8 cellular contexts compared by ENCODE assay signal in the genomic region with DNA sequence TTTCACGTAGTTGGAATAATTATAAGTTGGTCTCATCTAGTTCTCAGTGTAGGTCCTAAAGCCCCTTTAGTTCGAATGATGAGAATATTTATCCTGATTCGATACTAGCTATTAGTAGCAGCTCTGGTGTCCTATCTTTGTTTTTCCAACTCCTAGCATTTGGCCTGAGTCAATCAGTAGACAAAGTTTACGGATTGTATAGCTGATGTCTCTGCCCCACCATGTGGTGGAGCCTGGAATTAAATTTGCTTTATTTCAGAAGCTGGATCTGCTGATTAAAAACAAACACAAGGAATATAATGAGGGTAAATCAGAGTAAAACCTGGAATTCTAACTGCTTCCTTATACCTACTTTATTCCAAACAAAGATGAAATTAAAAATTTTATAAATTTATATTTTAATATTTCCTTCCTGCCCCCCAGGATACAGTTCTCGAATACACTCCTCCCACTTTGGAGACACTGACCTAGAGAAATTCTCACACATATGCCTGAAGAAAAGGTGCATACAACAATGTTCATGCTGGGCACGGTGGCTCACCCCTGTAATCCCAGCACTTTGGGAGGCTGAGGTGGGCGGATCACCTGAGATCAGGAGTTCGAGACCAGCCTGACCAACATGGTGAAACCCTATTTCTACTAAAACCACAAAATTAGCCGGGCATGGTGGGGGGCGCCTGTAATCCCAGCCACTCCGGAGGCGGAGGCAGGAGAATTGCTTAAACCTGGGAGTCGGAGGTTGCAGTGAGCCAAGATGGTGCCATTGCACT. TPM values are rescaled to one million over a fixed set of nuclear protein-coding genes. Genes with fewer than 3 reads are reported as not detected.
A peak's percentile ranks its signal among the peaks of the same experiment; 100 is the strongest.
DNase-seq lines count a peak whose midpoint lies in the region; ATAC-seq and TF ChIP-seq lines count a peak whose summit lies in the region.

No MANE protein-coding gene starts in this region.

- no peaks in the 10 kb centered on the region for H3K4me1 ChIP-seq in adrenal gland (replicated peaks in 1 of 2)
- H3K4me1 ChIP-seq in spleen = peaks cover 0 to 4% (median 0%) of the 10 kb centered on the region in 6 donors

- H3K9me3 ChIP-seq in adrenal gland (replicated peaks in 1 of 3) (no peaks in the 10 kb centered on the region), spleen (no peaks in the 10 kb centered on the region)

- intact Hi-C loops in adrenal gland (cut with DNase I) (no loop called here), left ventricle myocardium superior (cut with micrococcal nuclease) (no loop called here), spleen (cut with DNase I; ENCODE audit: low total_unique reads) (no loop called here)

- peak; percentile 65 to 77 (median 75) for TF ChIP-seq CTCF in adrenal gland (IDR thresholded peaks at IDR 0.05)
- TF ChIP-seq CTCF in spleen (IDR thresholded peaks at IDR 0.05 in 8 of 11, conservative IDR thresholded peaks at IDR 0.05 in 3 of 11) = peak in 6 of 11 experiments; percentile 29 to 47 (median 34)

- no peak overlapping the region for H3K27ac ChIP-seq in adrenal gland
- H3K27ac ChIP-seq in spleen = no peak overlapping the region

- TF ChIP-seq POLR2A in adrenal gland (IDR thresholded peaks at IDR 0.05) (no peak), spleen (IDR thresholded peaks at IDR 0.05) (no peak)

- peak; percentile 60 for ATAC-seq in left ventricle myocardium superior

- H3K4me3 ChIP-seq in adrenal gland (no peak overlapping the region), spleen (no peak overlapping the region)

- H3K36me3 ChIP-seq in adrenal gland (replicated peaks in 1 of 2) (no peaks in the 10 kb centered on the region), spleen (no peaks in the 10 kb centered on the region)

- DNase-seq in 8988T (peak; percentile 33), EH (ENCODE audit: low read depth) (peak; percentile 58), NCI-H1105 treated with DMSO at 0.1 percent for 48 hours (lab: John Stamatoyannopoulos, UW) (peak; percentile 47), adrenal gland (peak in 6 of 7 donors; percentile 37 to 73 (median 52)), left ventricle myocardium superior (no peak), spleen (no peak), HuH-7.5 (ENCODE audit: low spot score) (no peak), GF-D8 (lab: John Stamatoyannopoulos, UW) (no peak)

- 61 to 67% (median 65%) methylated on average over 13 of the region's 13 CpGs for WGBS in adrenal gland, 4 donors
- 73 to 82% (median 77%) methylated on average over 13 of the region's 13 CpGs for WGBS in spleen, 5 donors

- H3K27me3 ChIP-seq in adrenal gland (no peaks in the 10 kb centered on the region), spleen (replicated peaks in 1 of 7) (no peaks in the 10 kb centered on the region)

RNA-seq across cellular contexts. Expression of a gene that starts 7.6 kb away (rescaled TPM):
- total RNA-seq in adrenal gland = 10 to 100 TPM in 5 of 8 donors, 1 to 10 TPM in 3; 5.2 to 27.6 (median 11.7) TPM
- polyA plus RNA-seq in adrenal gland = 10 to 100 TPM in 1 of 3 donors, 1 to 10 TPM in 2; 4.3 to 23.2 (median 6.4) TPM
- 13.0 TPM for total RNA-seq in left ventricle myocardium superior
- total RNA-seq in spleen = 1 to 10 TPM; 3.8 to 8.0 (median 6.3) TPM
- 1 to 10 TPM; 1.9 to 5.6 (median 2.6) TPM for polyA plus RNA-seq in spleen

RNA-seq across cellular contexts. Expression of a gene that starts 9.4 kb away (rescaled TPM):
- total RNA-seq in adrenal gland (100 to 1,000 TPM in 1 of 8 donors, 10 to 100 TPM in 7; 40.2 to 116 (median 74.2) TPM), left ventricle myocardium superior (31.8 TPM), spleen (10 to 100 TPM; 42.7 to 76.0 (median 60.0) TPM)
- polyA plus RNA-seq in adrenal gland (10 to 100 TPM; 31.7 to 49.1 (median 47.0) TPM), spleen (10 to 100 TPM in 2 of 3 donors, 1 to 10 TPM in 1; 9.7 to 12.4 (median 11.3) TPM)

Comparison
In these comparisons a context has a peak if more than half of its experiments do, and no peak if none do; other contexts are left out.
1. DNase-seq: peak in 8988T (single experiment), EH (single experiment), NCI-H1105 treated with DMSO at 0.1 percent for 48 hours (single experiment) and adrenal gland (6 of 7); none in left ventricle myocardium superior (single experiment), spleen (single experiment), HuH-7.5 (single experiment) and GF-D8 (single experiment).